Comparison of ENCODE assay signal across 14 cellular contexts in genomic region chr11:34318111-34319037, GRCh38. TPM values are rescaled to one million over a fixed set of nuclear protein-coding genes. Genes with fewer than 3 reads are reported as not detected.
A peak's percentile ranks its signal among the peaks of the same experiment; 100 is the strongest.
DNase-seq lines count a peak whose midpoint lies in the region; ATAC-seq and TF ChIP-seq lines count a peak whose summit lies in the region.
"Had no signal": no experiment of that assay in that cellular context is flagged by ENCODE, and none has a peak within 500 bp of the region (broad histone marks: within the 10 kb centered on the region; RNA-seq: fewer than 3 reads in every experiment).

No MANE protein-coding gene starts in this region.

- H3K27ac Mint-ChIP-seq in H9 = no peak overlapping the region
- H3K27ac Mint-ChIP-seq: IgD-negative memory B cell had no signal

- H4K5ac ChIP-seq in H9 (ENCODE audit: insufficient read length, low read depth, low read length) = no peak overlapping the region

- H3K79me2 ChIP-seq in H9 (ENCODE audit: insufficient read depth, low read length) = no peaks in the 10 kb centered on the region

- no peak for TF ChIP-seq EP300 in suprapubic skin (IDR thresholded peaks at IDR 0.05)

- no peak overlapping the region for H3K4me3 ChIP-seq in foreskin fibroblast (ENCODE audit: low read depth in 1 of 2, low read length in 2 of 2)
- H3K4me3 ChIP-seq in suprapubic skin = no peak overlapping the region
- H3K4me3 ChIP-seq: lung had no signal

- no peak overlapping the region for H3K4me3 Mint-ChIP-seq in H9

- no peaks in the 10 kb centered on the region for H3K23me2 ChIP-seq in H9 (ENCODE audit: insufficient read length, low read depth, low read length, poor library complexity, severe bottlenecking)

- WGBS in suprapubic skin = 73% methylated on average over 4 of the region's 4 CpGs
- WGBS in H9 (ENCODE audit: extremely low coverage, insufficient read length, low lambda C conversion rate) = no CpG with 5 or more reads among the region's 4 CpGs

- no peak overlapping the region for H2BK15ac ChIP-seq in H9 (ENCODE audit: low read depth, low read length)

- H4K20me1 ChIP-seq in H9 (ENCODE audit: control insufficient read depth, insufficient read depth, insufficient read length) = no peaks in the 10 kb centered on the region

- no peak overlapping the region for H3K14ac ChIP-seq in H9 (ENCODE audit: insufficient read depth, low read length)

- no peak overlapping the region for H2BK20ac ChIP-seq in H9 (ENCODE audit: low read depth, low read length, poor library complexity, severe bottlenecking)

- H3K4me1 ChIP-seq in suprapubic skin = peaks cover 8% of the 10 kb centered on the region
- H3K4me1 ChIP-seq in H9 (ENCODE audit: insufficient read depth, low read length) = no peaks in the 10 kb centered on the region

- H3K23ac ChIP-seq in H9 (ENCODE audit: insufficient read length, low read depth, low read length) = no peak overlapping the region

- no peak overlapping the region for H3K18ac ChIP-seq in H9 (ENCODE audit: insufficient read length, low read depth, low read length)

- H3K9me3 ChIP-seq in suprapubic skin (no peaks in the 10 kb centered on the region), H9 (ENCODE audit: control insufficient read depth, low read depth, low read length) (no peaks in the 10 kb centered on the region)

- no peak overlapping the region for H3K4ac ChIP-seq in H9 (ENCODE audit: low read depth, low read length)

- no peaks in the 10 kb centered on the region for H3K27me3 Mint-ChIP-seq in H9 (ENCODE audit: low read depth)
- H3K27me3 Mint-ChIP-seq: IgD-negative memory B cell had no signal

- no peak overlapping the region for H3K56ac ChIP-seq in H9 (ENCODE audit: insufficient read length, low read depth, low read length)

- H2AFZ ChIP-seq in H9 (ENCODE audit: low read length) = no peak overlapping the region

- no peak overlapping the region for H4K91ac ChIP-seq in H9 (ENCODE audit: insufficient read length, low read depth, low read length)

- H3K36me3 ChIP-seq in suprapubic skin = no peaks in the 10 kb centered on the region

- H3T11ph ChIP-seq in H9 (ENCODE audit: low read length) = no peak overlapping the region

- no peaks in the 10 kb centered on the region for H3K79me1 ChIP-seq in H9 (ENCODE audit: insufficient read depth, low read depth, low read length, poor library complexity, severe bottlenecking)

- H3K27ac ChIP-seq in suprapubic skin (peak overlapping the region; percentile 29), H9 (ENCODE audit: insufficient read length, low read depth, low read length) (no peak overlapping the region)

- H2BK12ac ChIP-seq in H9 (ENCODE audit: insufficient read length, low read depth, low read length) = no peak overlapping the region

- no peaks in the 10 kb centered on the region for H3K36me3 Mint-ChIP-seq in H9 (ENCODE audit: insufficient read depth in 1 of 3, low read depth in 3 of 3)
- H3K36me3 Mint-ChIP-seq: IgD-negative memory B cell had no signal

- ATAC-seq in SK-N-SH treated with all-trans-retinoic acid at 6 μM for 48 hours = peak; percentile 69
- ATAC-seq in HG02973 (IDR thresholded peaks at IDR 0.05; ENCODE audit: unreplicated experiment) = no peak
- ATAC-seq in HG03442 (IDR thresholded peaks at IDR 0.05; ENCODE audit: unreplicated experiment) = no peak
- ATAC-seq in GM18907 (IDR thresholded peaks at IDR 0.05; ENCODE audit: unreplicated experiment) = no peak
- ATAC-seq: Right ventricle myocardium inferior had no signal

- H3K27me3 ChIP-seq in suprapubic skin (no peaks in the 10 kb centered on the region), H9 (ENCODE audit: insufficient read depth, low read length) (no peaks in the 10 kb centered on the region)

- no peak overlapping the region for H2AK5ac ChIP-seq in H9 (ENCODE audit: insufficient read length, low read length)

- DNase-seq in H4 (ENCODE audit: low spot score) = peak; percentile 64
- peak; percentile 21 to 59 for DNase-seq in foreskin fibroblast
- no peak for DNase-seq in suprapubic skin (ENCODE audit: low spot score in 2 of 2)
- DNase-seq in H9 = no peak
- DNase-seq: DMS79, glutamatergic neuron, trophoblast cell had no signal

- H3K4me1 Mint-ChIP-seq in H9 = peaks cover 0 to 3% of the 10 kb centered on the region in 2 experiments; a peak in 2 of 4 replicates

- no peak for TF ChIP-seq CTCF in foreskin fibroblast (IDR thresholded peaks at IDR 0.05; ENCODE audit: low read depth, low read length)
- no peak for TF ChIP-seq CTCF in suprapubic skin (IDR thresholded peaks at IDR 0.05)
- no peak for TF ChIP-seq CTCF in H9 (conservative IDR thresholded peaks at IDR 0.05)

- H2BK5ac ChIP-seq in H9 (ENCODE audit: insufficient read length, low read length) = no peak overlapping the region

- H3K9ac ChIP-seq in H9 (ENCODE audit: extremely low read depth, insufficient read length, low read length) = no peak overlapping the region

- H2BK120ac ChIP-seq in H9 (ENCODE audit: low read depth, low read length, poor library complexity, severe bottlenecking) = no peak overlapping the region

- no peaks in the 10 kb centered on the region for H3K9me3 Mint-ChIP-seq in H9
- H3K9me3 Mint-ChIP-seq: IgD-negative memory B cell had no signal

- no peak overlapping the region for H4K8ac ChIP-seq in H9 (replicated peaks; ENCODE audit: insufficient read length, low read depth, low read length)

- H3K4me2 ChIP-seq in H9 (ENCODE audit: insufficient read depth, insufficient read length, low read length) = no peak overlapping the region

- TF ChIP-seq POLR2A in suprapubic skin (IDR thresholded peaks at IDR 0.05) = no peak

TF ChIP-seq in SK-N-SH treated with all-trans-retinoic acid at 6 μM for 48 hours, 23 proteins besides CTCF, POLR2A, EP300 and RAD21 (continues in another document):
- no peak for TF ChIP-seq TSHZ2 (CRISPR knock-in tag; IDR thresholded peaks at IDR 0.05)
- TF ChIP-seq ESRRG (CRISPR knock-in tag; IDR thresholded peaks at IDR 0.05) = no peak
- no peak for TF ChIP-seq POU6F1 (CRISPR knock-in tag; IDR thresholded peaks at IDR 0.05; ENCODE audit: borderline replicate concordance, low read depth)
- TF ChIP-seq RARB (CRISPR knock-in tag; IDR thresholded peaks at IDR 0.05) = no peak
- TF ChIP-seq GLIS3 (CRISPR knock-in tag; IDR thresholded peaks at IDR 0.05) = no peak
- no peak for TF ChIP-seq CREB5 (CRISPR knock-in tag; IDR thresholded peaks at IDR 0.05; ENCODE audit: low read depth)
- no peak for TF ChIP-seq PPARA (CRISPR knock-in tag; IDR thresholded peaks at IDR 0.05; ENCODE audit: borderline replicate concordance)
- no peak for TF ChIP-seq ARNTL (CRISPR knock-in tag; IDR thresholded peaks at IDR 0.05; ENCODE audit: borderline replicate concordance, low read depth)
- no peak for TF ChIP-seq ZNF565 (CRISPR knock-in tag; conservative IDR thresholded peaks at IDR 0.05; ENCODE audit: low read depth)
- TF ChIP-seq SNAI2 (CRISPR knock-in tag; IDR thresholded peaks at IDR 0.05) = no peak

RNA-seq across cellular contexts. Expression of gene ABTB2, which starts 39.4 kb away (rescaled TPM):
- total RNA-seq in H4 (2014; rRNA removed; shearing (Covaris generic)) = 1.2 and 3.2 TPM in 2 replicates
- total RNA-seq in suprapubic skin = 10 to 100 TPM in 3 of 4 donors, 1 to 10 TPM in 1; 5.4 to 15.6 (median 12.8) TPM
- 5.3 and 5.5 TPM in 2 replicates for total RNA-seq in H9 (2021)

Comparison
In these comparisons a context has a peak if more than half of its experiments do, and no peak if none do; other contexts are left out.
1. DNase-seq: peak in H4 (single experiment) and foreskin fibroblast (2 of 2); none in suprapubic skin (0 of 2) and H9 (single experiment).